11 cellular contexts compared by ENCODE assay signal in genomic region chr9:110050925-110051355, GRCh38.
DNase-seq lines count a peak whose midpoint lies in the region; FAIRE-seq and TF ChIP-seq lines count a peak whose summit lies in the region.
"Had no signal": no experiment of that assay in that cellular context is flagged by ENCODE, and none has a peak within 500 bp of the region (broad histone marks: within the 10 kb centered on the region; RNA-seq: fewer than 3 reads in every experiment).

No MANE protein-coding gene starts in this region.

- H3K9me3 ChIP-seq in astrocyte (ENCODE audit: insufficient read depth, low read depth, low read length) (no peaks in the 10 kb centered on the region), muscle layer of duodenum (ENCODE audit: control insufficient read depth in 1 of 2, low read length in 2 of 2) (no peaks in the 10 kb centered on the region)
- H3K9me3 ChIP-seq: vagina had no signal

- H2AFZ ChIP-seq in astrocyte (ENCODE audit: low read depth, low read length): no peak overlapping the region

- peak overlapping the region; percentile 82 for H3K27ac Mint-ChIP-seq in astrocyte (ENCODE audit: unreplicated experiment)

- TF ChIP-seq CTCF in astrocyte (IDR thresholded peaks at IDR 0.05; ENCODE audit: insufficient read depth, low read depth, low read length): no peak

- peak overlapping the region; percentile 98 for H3K9ac ChIP-seq in astrocyte (ENCODE audit: low read length)

- DNase-seq in DMS53 (lab: John Stamatoyannopoulos, UW) (peak; percentile 2), DMS53 treated with DMSO at 0.1 percent for 48 hours (lab: John Stamatoyannopoulos, UW; ENCODE audit: unreplicated experiment) (no peak), HCEC 1CT (peak; percentile 95), MV-4-11 (lab: John Stamatoyannopoulos, UW) (peak; percentile 84), astrocyte (ENCODE audit: low read depth) (peak; percentile 94), HEK293T (ENCODE audit: extremely low spot score) (no peak), NCI-H2196 (lab: John Stamatoyannopoulos, UW; ENCODE audit: unreplicated experiment) (no peak)

- H3K36me3 ChIP-seq in astrocyte (ENCODE audit: insufficient read depth, low read length): no peaks in the 10 kb centered on the region
- no peaks in the 10 kb centered on the region for H3K36me3 ChIP-seq in muscle layer of duodenum (ENCODE audit: control insufficient read depth in 1 of 2, insufficient read depth in 2 of 2, low read length in 2 of 2)
- H3K36me3 ChIP-seq: vagina had no signal

- H3K27ac ChIP-seq in astrocyte (ENCODE audit: low read depth, low read length) (peak overlapping the region; percentile 93), muscle layer of duodenum (ENCODE audit: low read length) (peak overlapping the region; percentile 61)
- H3K27ac ChIP-seq: vagina had no signal

- H3K36me3 Mint-ChIP-seq in astrocyte (ENCODE audit: low read depth, unreplicated experiment): peaks cover 6% of the 10 kb centered on the region

- H3K9me3 Mint-ChIP-seq in astrocyte (ENCODE audit: unreplicated experiment): no peaks in the 10 kb centered on the region
- H3K9me3 Mint-ChIP-seq: dendritic cell treated with granulocyte-macrophage colony-stimulating factor and Interleukin-4, amounts not matched to agents 40 ng/mL and 50 ng/mL, for 4 days had no signal

- CTCF ChIA-PET in HEK293T (lab: Yijun Ruan, JAX): interaction anchor here (1.0 kb wide), 1 partner anchor 148 kb away, joined by 5 read pairs; no protein-coding TSS in a partner anchor

- H3K27me3 ChIP-seq in astrocyte (ENCODE audit: insufficient read depth, low read length): no peaks in the 10 kb centered on the region
- H3K27me3 ChIP-seq in muscle layer of duodenum (ENCODE audit: low read depth, low read length): no peaks in the 10 kb centered on the region
- H3K27me3 ChIP-seq: vagina had no signal

- H3K4me3 ChIP-seq in astrocyte (ENCODE audit: insufficient read depth, low read depth, low read length) (peak overlapping the region; percentile 98), muscle layer of duodenum (ENCODE audit: low read depth in 1 of 2, low read length in 2 of 2) (peak overlapping the region in 1 of 2 donors; percentile 24)

- peaks cover 54% of the 10 kb centered on the region for H4K20me1 ChIP-seq in astrocyte (ENCODE audit: insufficient read depth, low read length)

- H3K27me3 Mint-ChIP-seq in astrocyte (ENCODE audit: low read depth, unreplicated experiment): no peaks in the 10 kb centered on the region

- H3K4me2 ChIP-seq in astrocyte (ENCODE audit: low read length): peak overlapping the region; percentile 100

- peak overlapping the region; percentile 98 for H3K4me3 Mint-ChIP-seq in astrocyte (ENCODE audit: unreplicated experiment)

- H3K79me2 ChIP-seq in astrocyte (ENCODE audit: insufficient read depth, low read length): peaks cover 76% of the 10 kb centered on the region

- POLR2A ChIA-PET in HEK293T (lab: Yijun Ruan, JAX): no interaction called here

- peaks cover 30% of the 10 kb centered on the region for H3K4me1 Mint-ChIP-seq in astrocyte (ENCODE audit: low read depth, unreplicated experiment)

- FAIRE-seq in astrocyte (lab: Jason Lieb, UNC): peak; percentile 88
- FAIRE-seq: A204.1 had no signal

- peaks cover 22% of the 10 kb centered on the region for H3K4me1 ChIP-seq in astrocyte (ENCODE audit: insufficient read depth, low read length)
- H3K4me1 ChIP-seq in muscle layer of duodenum (ENCODE audit: control insufficient read depth in 1 of 2, insufficient read depth in 2 of 2, low read length in 2 of 2): peaks cover 0 to 22% of the 10 kb centered on the region in 2 donors

TF ChIP-seq in HEK293T, 16 proteins besides CTCF, POLR2A, EP300 and RAD21:
- no peak for TF ChIP-seq TARDBP (IDR thresholded peaks at IDR 0.05)
- no peak for TF ChIP-seq ZNF384 (IDR thresholded peaks at IDR 0.05)
- TF ChIP-seq HDGF (IDR thresholded peaks at IDR 0.05; ENCODE audit: borderline replicate concordance): no peak
- no peak for TF ChIP-seq L3MBTL2 (conservative IDR thresholded peaks at IDR 0.05)
- TF ChIP-seq NFRKB (IDR thresholded peaks at IDR 0.05): no peak

Comparison
In these comparisons a context has a peak if more than half of its experiments do, and no peak if none do; other contexts are left out.
1. DNase-seq: peak in DMS53 (single experiment), HCEC 1CT (single experiment), MV-4-11 (single experiment) and astrocyte (single experiment); none in DMS53 treated with DMSO at 0.1 percent for 48 hours (single experiment), HEK293T (single experiment) and NCI-H2196 (single experiment).